ENCODE assay signal across 22 cellular contexts in genomic region chr2:10273215-10274175, GRCh38.
"Had no signal": no experiment of that assay in that cellular context is flagged by ENCODE, and none has a peak within 500 bp of the region (broad histone marks: within the 10 kb centered on the region; RNA-seq: fewer than 3 reads in every experiment).

No MANE protein-coding gene starts in this region.

- H3K27ac Mint-ChIP-seq: activated naive CD4-positive, alpha-beta T cell treated with anti-CD3 and anti-CD28 coated beads for 36 hours; activated T-cell treated with anti-CD3 and anti-CD28 coated beads, Interleukin-2, amount 50 U/mL, for 24 hours; activated T-helper 17 cell treated with anti-CD3 and anti-CD28 coated beads, Interleukin-2, amount 50 U/mL, for 72 hours; dendritic cell treated with granulocyte-macrophage colony-stimulating factor and Interleukin-4, amounts not matched to agents 40 ng/mL and 50 ng/mL, for 4 days; T-cell had no signal

- H3K27me3 ChIP-seq: hepatocyte, sigmoid colon, thyroid gland had no signal

- H3K27ac ChIP-seq: foreskin keratinocyte, hepatocyte, lower lobe of right lung, sigmoid colon, thyroid gland had no signal

- FAIRE-seq: TTC549 had no signal

- H3K36me3 ChIP-seq: lower lobe of right lung, sigmoid colon, thyroid gland had no signal

- H3K4me1 ChIP-seq: foreskin keratinocyte had no signal

- H3K4me3 Mint-ChIP-seq: activated naive CD4-positive, alpha-beta T cell treated with anti-CD3 and anti-CD28 coated beads for 36 hours; activated T-cell treated with anti-CD3 and anti-CD28 coated beads, Interleukin-2, amount 50 U/mL, for 24 hours; activated T-helper 17 cell treated with anti-CD3 and anti-CD28 coated beads, Interleukin-2, amount 50 U/mL, for 72 hours; dendritic cell treated with granulocyte-macrophage colony-stimulating factor and Interleukin-4, amounts not matched to agents 40 ng/mL and 50 ng/mL, for 4 days; T-cell had no signal

- H2AFZ ChIP-seq: hepatocyte had no signal

- H3K79me2 ChIP-seq: hepatocyte had no signal

- H3K36me3 Mint-ChIP-seq: naive B cell, T-cell had no signal

- DNase-seq: activated CD8-positive, alpha-beta memory T cell treated with anti-CD3 and anti-CD28 coated beads for 24 hours; activated CD8-positive, alpha-beta memory T cell treated with anti-CD3 and anti-CD28 coated beads, Interleukin-2, amount 50 U/mL, for 4 hours; activated naive CD4-positive, alpha-beta T cell treated with anti-CD3 and anti-CD28 coated beads for 36 hours; effector CD8-positive, alpha-beta T cell; foreskin keratinocyte; glutamatergic neuron; lower lobe of right lung; mesendoderm; naive B cell; occipital lobe; sigmoid colon; stimulated activated CD4-positive, alpha-beta T cell treated with anti-CD3 and anti-CD28 coated beads, Interleukin-4, amount 100 ng/mL, for 1 hour; stimulated activated naive CD8-positive, alpha-beta T cell treated with anti-CD3 and anti-CD28 coated beads, Interleukin-15, Interleukin-2, amounts not matched to agents 100 U/mL and 50 U/mL, for 24 hours; substantia nigra; T-cell; thyroid gland had no signal

- H3K4me2 ChIP-seq: hepatocyte had no signal

- H3K9me3 Mint-ChIP-seq: activated naive CD4-positive, alpha-beta T cell treated with anti-CD3 and anti-CD28 coated beads for 36 hours; activated T-cell treated with anti-CD3 and anti-CD28 coated beads, Interleukin-2, amount 50 U/mL, for 24 hours; activated T-helper 17 cell treated with anti-CD3 and anti-CD28 coated beads, Interleukin-2, amount 50 U/mL, for 72 hours; dendritic cell treated with granulocyte-macrophage colony-stimulating factor and Interleukin-4, amounts not matched to agents 40 ng/mL and 50 ng/mL, for 4 days; naive B cell; T-cell had no signal

- H3K9me3 ChIP-seq: lower lobe of right lung, sigmoid colon, thyroid gland had no signal

- H3K27me3 Mint-ChIP-seq: activated T-cell treated with anti-CD3 and anti-CD28 coated beads, Interleukin-2, amount 50 U/mL, for 24 hours; activated T-helper 17 cell treated with anti-CD3 and anti-CD28 coated beads, Interleukin-2, amount 50 U/mL, for 72 hours; T-cell had no signal

- H3K4me3 ChIP-seq: hepatocyte, lower lobe of right lung, sigmoid colon, thyroid gland had no signal

- ATAC-seq: activated T-helper 17 cell treated with anti-CD3 and anti-CD28 coated beads, Interleukin-2, amount 50 U/mL, for 72 hours; foreskin keratinocyte; lower lobe of right lung; SK-N-SH treated with all-trans-retinoic acid at 6 μM for 48 hours; stimulated activated naive CD8-positive, alpha-beta T cell treated with anti-CD3 and anti-CD28 coated beads, Interleukin-15, Interleukin-2, amounts not matched to agents 100 U/mL and 50 U/mL, for 24 hours; T-cell had no signal
